Comparison of ENCODE assay signal across 3 cellular contexts in genomic region chr13:48798180-48798579, GRCh38.
"Had no signal": no experiment of that assay in that cellular context is flagged by ENCODE, and none has a peak within 500 bp of the region (broad histone marks: within the 10 kb centered on the region; RNA-seq: fewer than 3 reads in every experiment).

No MANE protein-coding gene starts in this region.

- DNase-seq: GDM1, GF-D8 had no signal

- H3K4me3 ChIP-seq: GM12878 had no signal

- ATAC-seq: GM12878 had no signal
